Comparison of ENCODE assay signal across 10 cellular contexts in genomic region chr11:34977039-34977906, GRCh38.
A peak's percentile ranks its signal among the peaks of the same experiment; 100 is the strongest.
DNase-seq lines count a peak whose midpoint lies in the region; TF ChIP-seq lines count a peak whose summit lies in the region.
"Had no signal": no experiment of that assay in that cellular context is flagged by ENCODE, and none has a peak within 500 bp of the region (broad histone marks: within the 10 kb centered on the region; RNA-seq: fewer than 3 reads in every experiment).

No MANE protein-coding gene starts in this region.

- H3K4me1 ChIP-seq in effector memory CD4-positive, alpha-beta T cell (ENCODE audit: control insufficient read depth, insufficient read depth, low read length, poor library complexity, severe bottlenecking), result no peaks in the 10 kb centered on the region

- in situ Hi-C loops in astrocyte of the spinal cord (cut with HindIII; ENCODE audit: low sequenced_read_pairs), result no loop called here

- DNase-seq in AG09319 (ENCODE audit: extremely low read depth, low read depth) (peak; percentile 74), LHCN-M2 (ENCODE audit: low read depth) (peak; percentile 76), astrocyte of the spinal cord (ENCODE audit: low read depth, low spot score) (peak; percentile 62), lung microvascular endothelial cell (ENCODE audit: low read depth in 2 of 2) (peak; percentile 42 to 76), NCI-H345 (lab: John Stamatoyannopoulos, UW) (no peak)
- DNase-seq in stimulated activated CD8-positive, alpha-beta memory T cell treated with anti-CD3 and anti-CD28 coated beads, Interleukin-4, amount 100 ng/mL, for 48 hours, result no peak
- DNase-seq in stimulated activated CD4-positive, alpha-beta T cell treated with anti-CD3 and anti-CD28 coated beads, Interleukin-2, amount 100 ng/mL, for 24 hours, result no peak
- DNase-seq in effector memory CD4-positive, alpha-beta T cell, result no peak
- DNase-seq: effector CD4-positive, alpha-beta T cell; SHP77 had no signal

- H3K9me3 ChIP-seq in effector memory CD4-positive, alpha-beta T cell (ENCODE audit: control insufficient read depth, low read length), result no peaks in the 10 kb centered on the region

- H3K27ac ChIP-seq in effector memory CD4-positive, alpha-beta T cell (ENCODE audit: insufficient read depth, low read length, poor library complexity, severe bottlenecking), result no peak overlapping the region

- peaks cover 25% of the 10 kb centered on the region for H3K36me3 ChIP-seq in effector memory CD4-positive, alpha-beta T cell (ENCODE audit: control insufficient read depth, insufficient read depth, low read length)

- no peak overlapping the region for H3K4me3 ChIP-seq in astrocyte of the spinal cord (ENCODE audit: low read depth, low read length)
- H3K4me3 ChIP-seq in effector memory CD4-positive, alpha-beta T cell (ENCODE audit: insufficient read depth, low read depth, low read length, poor library complexity, severe bottlenecking), result no peak overlapping the region

- TF ChIP-seq CTCF in AG09319 (IDR thresholded peaks at IDR 0.05; ENCODE audit: low read depth, low read length) (no peak), astrocyte of the spinal cord (IDR thresholded peaks at IDR 0.05; ENCODE audit: low read depth, low read length) (no peak)

- H3K27me3 ChIP-seq in effector memory CD4-positive, alpha-beta T cell (replicated peaks; ENCODE audit: control insufficient read depth, insufficient read depth, low read length, poor library complexity, severe bottlenecking), result no peaks in the 10 kb centered on the region

Comparison
In these comparisons a context has a peak if more than half of its experiments do, and no peak if none do; other contexts are left out.
1. DNase-seq: peak in AG09319 (single experiment), LHCN-M2 (single experiment), astrocyte of the spinal cord (single experiment) and lung microvascular endothelial cell (2 of 2); none in NCI-H345 (single experiment), stimulated activated CD8-positive, alpha-beta memory T cell treated with anti-CD3 and anti-CD28 coated beads, Interleukin-4, amount 100 ng/mL, for 48 hours (single experiment), stimulated activated CD4-positive, alpha-beta T cell treated with anti-CD3 and anti-CD28 coated beads, Interleukin-2, amount 100 ng/mL, for 24 hours (0 of 2) and effector memory CD4-positive, alpha-beta T cell (0 of 3).